Comparison of ENCODE assay signal across 8 cellular contexts in genomic region chr22:36337365-36338130, GRCh38. TPM values are rescaled to one million over a fixed set of nuclear protein-coding genes. Genes with fewer than 3 reads are reported as not detected.
DNase-seq lines count a peak whose midpoint lies in the region; ATAC-seq and TF ChIP-seq lines count a peak whose summit lies in the region.

No MANE protein-coding gene starts in this region.

- H3K4me1 Mint-ChIP-seq in WTC11: peaks cover 55% of the 10 kb centered on the region

- H3K4me3 ChIP-seq in fibroblast of lung (replicated peaks in 1 of 4; ENCODE audit: control extremely low read depth in 1 of 4, insufficient read depth in 1 of 4, low read depth in 3 of 4, low read length in 4 of 4) (no peak overlapping the region), skeletal muscle tissue (ENCODE audit: low read length in 3 of 3) (no peak overlapping the region), hepatocyte (no peak overlapping the region)

- H3K36me3 ChIP-seq in fibroblast of lung (ENCODE audit: control insufficient read depth, insufficient read depth, low read length): peaks cover 49% of the 10 kb centered on the region
- peaks cover 38 to 54% (median 40%) of the 10 kb centered on the region in 3 donors for H3K36me3 ChIP-seq in skeletal muscle tissue (ENCODE audit: control insufficient read depth in 3 of 3, insufficient read depth in 3 of 3, low read length in 3 of 3)
- peaks cover 6% of the 10 kb centered on the region for H3K36me3 ChIP-seq in hepatocyte (replicated peaks; ENCODE audit: insufficient read depth, low read depth)

- no peaks in the 10 kb centered on the region for H3K9me3 ChIP-seq in fibroblast of lung (ENCODE audit: control insufficient read depth, insufficient read depth, low read depth, low read length)
- H3K9me3 ChIP-seq in skeletal muscle tissue (ENCODE audit: control insufficient read depth in 3 of 3, low read length in 3 of 3): no peaks in the 10 kb centered on the region
- H3K9me3 ChIP-seq in hepatocyte (ENCODE audit: low read depth): no peaks in the 10 kb centered on the region

- no peaks in the 10 kb centered on the region for H3K9me2 ChIP-seq in hepatocyte (replicated peaks; ENCODE audit: insufficient read depth)

- POLR2A ChIA-PET in WTC11 (lab: Charles Lee): no interaction called here

- ATAC-seq in WTC11 (no peak), HG03442 (IDR thresholded peaks at IDR 0.05; ENCODE audit: unreplicated experiment) (no peak)

- TF ChIP-seq CTCF in WTC11 (IDR thresholded peaks at IDR 0.05): no peak
- no peak for TF ChIP-seq CTCF in fibroblast of lung (conservative IDR thresholded peaks at IDR 0.05 in 1 of 2, IDR thresholded peaks at IDR 0.05 in 1 of 2; ENCODE audit: low read depth in 1 of 2, low read length in 2 of 2)
- TF ChIP-seq CTCF in hepatocyte (IDR thresholded peaks at IDR 0.05; ENCODE audit: poor library complexity): no peak

- peak overlapping the region; percentile 99 for H3K27ac Mint-ChIP-seq in WTC11

- CTCF ChIA-PET in WTC11 (lab: Charles Lee): interaction anchor here (0.6 to 1.5 kb wide), 3 partner anchors 36 to 135 kb away, joined by 3 read pairs; no protein-coding TSS in a partner anchor

- H3K27me3 Mint-ChIP-seq in WTC11 (ENCODE audit: low read depth): no peaks in the 10 kb centered on the region

- H3K4me1 ChIP-seq in fibroblast of lung (ENCODE audit: control insufficient read depth, extremely low read depth, insufficient read depth, low read length): peaks cover 80% of the 10 kb centered on the region
- peaks cover 70 to 77% (median 70%) of the 10 kb centered on the region in 3 donors for H3K4me1 ChIP-seq in skeletal muscle tissue (ENCODE audit: control insufficient read depth in 3 of 3, insufficient read depth in 3 of 3, low read length in 3 of 3)
- peaks cover 31% of the 10 kb centered on the region for H3K4me1 ChIP-seq in hepatocyte (ENCODE audit: insufficient read depth)

- H3K9ac ChIP-seq in fibroblast of lung (ENCODE audit: insufficient read depth, low read length): no peak overlapping the region
- H3K9ac ChIP-seq in skeletal muscle tissue (ENCODE audit: low read depth in 1 of 3, low read length in 3 of 3): peak overlapping the region in 1 of 3 donors; percentile 28

- in situ Hi-C loops in G401 (cut with HindIII; ENCODE audit: low sequenced_read_pairs): no loop called here

- H3K27me3 ChIP-seq in fibroblast of lung (ENCODE audit: control insufficient read depth, insufficient read depth, low read length): no peaks in the 10 kb centered on the region
- H3K27me3 ChIP-seq in skeletal muscle tissue (ENCODE audit: control insufficient read depth in 3 of 3, insufficient read depth in 3 of 3, low read length in 3 of 3): no peaks in the 10 kb centered on the region
- no peaks in the 10 kb centered on the region for H3K27me3 ChIP-seq in hepatocyte

- H2AFZ ChIP-seq in fibroblast of lung (ENCODE audit: low read length): no peak overlapping the region
- H2AFZ ChIP-seq in hepatocyte: no peak overlapping the region

- H3K27ac ChIP-seq in fibroblast of lung (ENCODE audit: insufficient read depth, low read length) (peak overlapping the region; percentile 88), skeletal muscle tissue (ENCODE audit: low read depth, low read length) (peak overlapping the region; percentile 92), hepatocyte (no peak overlapping the region)

- WGBS in hepatocyte (ENCODE audit: low lambda C conversion rate, missing lambda C conversion rate): 86% methylated on average over 8 of the region's 8 CpGs

- no peak overlapping the region for H3K4me3 Mint-ChIP-seq in WTC11

- H3K79me2 ChIP-seq in fibroblast of lung (ENCODE audit: control insufficient read depth, insufficient read depth, low read length) (peaks cover 96% of the 10 kb centered on the region), hepatocyte (peaks cover 93% of the 10 kb centered on the region)

- H3K4me2 ChIP-seq in fibroblast of lung (ENCODE audit: extremely low read depth, insufficient read depth, low read length): peak overlapping the region; percentile 32
- no peak overlapping the region for H3K4me2 ChIP-seq in hepatocyte

- peaks cover 3% of the 10 kb centered on the region for H4K20me1 ChIP-seq in fibroblast of lung (ENCODE audit: control insufficient read depth, extremely low read depth, insufficient read depth, low read length)
- peaks cover 24% of the 10 kb centered on the region for H4K20me1 ChIP-seq in hepatocyte (ENCODE audit: insufficient read depth, poor library complexity, severe bottlenecking)

- H3K9me3 Mint-ChIP-seq in WTC11: no peaks in the 10 kb centered on the region

- DNase-seq in G401 (ENCODE audit: low spot score): peak; percentile 94
- DNase-seq in WTC11 (ENCODE audit: low spot score): no peak
- DNase-seq in fibroblast of lung (ENCODE audit: low read depth in 2 of 2): no peak
- DNase-seq in hepatocyte (ENCODE audit: low spot score): no peak
- DNase-seq in SKM-1 (lab: John Stamatoyannopoulos, UW; ENCODE audit: unreplicated experiment): no peak
- DNase-seq in GM19238 (ENCODE audit: insufficient read length, low spot score): no peak

- peaks cover 54% of the 10 kb centered on the region for H3K36me3 Mint-ChIP-seq in WTC11

TF ChIP-seq in WTC11, 78 proteins besides CTCF, POLR2A, EP300 and RAD21:
- TF ChIP-seq HMGA2 (CRISPR knock-in tag; IDR thresholded peaks at IDR 0.05) (no peak), KAT7 (CRISPR knock-in tag; IDR thresholded peaks at IDR 0.05; ENCODE audit: borderline replicate concordance) (no peak), ELF4 (CRISPR knock-in tag; IDR thresholded peaks at IDR 0.05; ENCODE audit: low read depth) (no peak), ZNF263 (CRISPR knock-in tag; IDR thresholded peaks at IDR 0.05; ENCODE audit: low read depth) (no peak), CDX4 (CRISPR knock-in tag; IDR thresholded peaks at IDR 0.05; ENCODE audit: borderline replicate concordance) (no peak), ZBTB43 (CRISPR knock-in tag; IDR thresholded peaks at IDR 0.05) (no peak), TP53 (CRISPR knock-in tag; IDR thresholded peaks at IDR 0.05) (no peak), MXD4 (CRISPR knock-in tag; IDR thresholded peaks at IDR 0.05; ENCODE audit: borderline replicate concordance) (no peak)
- TF ChIP-seq, protein P1, sequence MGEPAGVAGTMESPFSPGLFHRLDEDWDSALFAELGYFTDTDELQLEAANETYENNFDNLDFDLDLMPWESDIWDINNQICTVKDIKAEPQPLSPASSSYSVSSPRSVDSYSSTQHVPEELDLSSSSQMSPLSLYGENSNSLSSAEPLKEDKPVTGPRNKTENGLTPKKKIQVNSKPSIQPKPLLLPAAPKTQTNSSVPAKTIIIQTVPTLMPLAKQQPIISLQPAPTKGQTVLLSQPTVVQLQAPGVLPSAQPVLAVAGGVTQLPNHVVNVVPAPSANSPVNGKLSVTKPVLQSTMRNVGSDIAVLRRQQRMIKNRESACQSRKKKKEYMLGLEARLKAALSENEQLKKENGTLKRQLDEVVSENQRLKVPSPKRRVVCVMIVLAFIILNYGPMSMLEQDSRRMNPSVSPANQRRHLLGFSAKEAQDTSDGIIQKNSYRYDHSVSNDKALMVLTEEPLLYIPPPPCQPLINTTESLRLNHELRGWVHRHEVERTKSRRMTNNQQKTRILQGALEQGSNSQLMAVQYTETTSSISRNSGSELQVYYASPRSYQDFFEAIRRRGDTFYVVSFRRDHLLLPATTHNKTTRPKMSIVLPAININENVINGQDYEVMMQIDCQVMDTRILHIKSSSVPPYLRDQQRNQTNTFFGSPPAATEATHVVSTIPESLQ (CRISPR knock-in tag; IDR thresholded peaks at IDR 0.05): no peak
- TF ChIP-seq, protein P2, sequence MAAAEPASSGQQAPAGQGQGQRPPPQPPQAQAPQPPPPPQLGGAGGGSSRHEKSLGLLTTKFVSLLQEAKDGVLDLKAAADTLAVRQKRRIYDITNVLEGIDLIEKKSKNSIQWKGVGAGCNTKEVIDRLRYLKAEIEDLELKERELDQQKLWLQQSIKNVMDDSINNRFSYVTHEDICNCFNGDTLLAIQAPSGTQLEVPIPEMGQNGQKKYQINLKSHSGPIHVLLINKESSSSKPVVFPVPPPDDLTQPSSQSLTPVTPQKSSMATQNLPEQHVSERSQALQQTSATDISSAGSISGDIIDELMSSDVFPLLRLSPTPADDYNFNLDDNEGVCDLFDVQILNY (CRISPR knock-in tag; IDR thresholded peaks at IDR 0.05): no peak

RNA-seq across cellular contexts. Expression of gene MYH9, which starts 50.2 kb away (rescaled TPM):
- 153 and 185 TPM in 2 replicates for total RNA-seq in G401 (2014; rRNA removed; shearing (Covaris generic))
- total RNA-seq in WTC11 (2021): 272 to 288 TPM (median 277 TPM) in 3 replicates
- total RNA-seq in fibroblast of lung: 562 and 796 TPM in 2 replicates
- 413 and 677 TPM in 2 replicates for polyA plus RNA-seq in fibroblast of lung
- polyA plus RNA-seq in fibroblast of lung (2012): 611 and 1,244 TPM in 2 replicates
- polyA minus RNA-seq in fibroblast of lung (ENCODE audit: low replicate concordance): 1,141 and 2,569 TPM in 2 replicates
- total RNA-seq in skeletal muscle tissue: 111 TPM
- 149 and 188 TPM in 2 replicates for total RNA-seq in hepatocyte
- polyA plus RNA-seq in hepatocyte: 125 and 140 TPM in 2 replicates
